In the genomic region with DNA sequence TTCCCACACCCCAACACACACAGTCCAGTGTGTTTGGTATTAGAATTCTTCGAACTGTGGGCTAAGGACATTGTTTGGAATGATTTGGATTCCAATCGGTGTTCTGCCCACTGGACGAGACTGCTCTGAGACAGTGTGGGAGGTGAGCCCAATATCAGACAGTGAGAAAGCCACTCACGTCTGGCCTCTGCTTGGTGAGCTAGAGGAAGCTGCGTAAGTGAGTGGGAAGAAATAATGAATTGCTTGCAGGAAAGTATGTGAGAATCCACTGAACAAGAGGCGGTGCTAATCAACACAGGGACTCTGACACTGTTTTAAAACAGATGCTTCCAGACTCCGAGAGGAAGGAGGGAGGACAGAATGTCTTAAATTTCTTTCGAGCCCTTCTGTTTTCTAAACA, we compare ENCODE assay signal across 14 cellular contexts.
A peak's percentile ranks its signal among the peaks of the same experiment; 100 is the strongest.
DNase-seq lines count a peak whose midpoint lies in the region; ATAC-seq and TF ChIP-seq lines count a peak whose summit lies in the region.
"Had no signal": no experiment of that assay in that cellular context is flagged by ENCODE, and none has a peak within 500 bp of the region (broad histone marks: within the 10 kb centered on the region; RNA-seq: fewer than 3 reads in every experiment).

No MANE protein-coding gene starts in this region.

- TF ChIP-seq CTCF in fibroblast of mammary gland (conservative IDR thresholded peaks at IDR 0.05; ENCODE audit: control insufficient read depth, insufficient read depth, low read depth, low read length) (no peak), colonic mucosa (IDR thresholded peaks at IDR 0.05) (no peak), lower leg skin (IDR thresholded peaks at IDR 0.05) (no peak)

- H3K9ac ChIP-seq in muscle layer of colon (ENCODE audit: low read length) (no peak overlapping the region), colonic mucosa (ENCODE audit: low read depth in 2 of 2, low read length in 2 of 2) (no peak overlapping the region)

- no peak for DNase-seq in Right ventricle myocardium inferior (ENCODE audit: missing footprints)
- DNase-seq in cardiac septum (ENCODE audit: low spot score) = no peak
- peak; percentile 70 for DNase-seq in fibroblast of mammary gland (ENCODE audit: low read depth)
- no peak for DNase-seq in colonic mucosa
- no peak for DNase-seq in lower leg skin (ENCODE audit: low spot score in 2 of 2)
- DNase-seq in SW 1271 (lab: John Stamatoyannopoulos, UW) = no peak
- DNase-seq: activated CD4-positive, alpha-beta T cell treated with anti-CD3 and anti-CD28 coated beads for 48 hours; activated naive CD4-positive, alpha-beta T cell; naive B cell; NCI-H1105 treated with DMSO at 0.1 percent for 48 hours; NCI-H526; stimulated activated naive CD4-positive, alpha-beta T cell had no signal

- ATAC-seq in Right ventricle myocardium inferior (peak; percentile 87), HG03097 (IDR thresholded peaks at IDR 0.05; ENCODE audit: low FRiP score, unreplicated experiment) (no peak)

- no peak overlapping the region for H3K4me3 ChIP-seq in fibroblast of mammary gland (ENCODE audit: control insufficient read depth, low read depth, low read length)
- H3K4me3 ChIP-seq in muscle layer of colon (ENCODE audit: low read depth in 1 of 2, low read length in 2 of 2) = peak overlapping the region in 1 of 2 donors; percentile 1
- no peak overlapping the region for H3K4me3 ChIP-seq in colonic mucosa
- H3K4me3 ChIP-seq in lower leg skin (ENCODE audit: low read depth, poor library complexity, severe bottlenecking) = no peak overlapping the region

- H3K27ac ChIP-seq in muscle layer of colon (ENCODE audit: low read depth, low read length) (peak overlapping the region; percentile 14), colonic mucosa (no peak overlapping the region)

- no peaks in the 10 kb centered on the region for H3K36me3 ChIP-seq in muscle layer of colon (ENCODE audit: insufficient read depth, low read length)
- H3K36me3 ChIP-seq in colonic mucosa = no peaks in the 10 kb centered on the region

- TF ChIP-seq POLR2A in lower leg skin (IDR thresholded peaks at IDR 0.05) = no peak

- H3K27me3 ChIP-seq in muscle layer of colon (ENCODE audit: control insufficient read depth in 1 of 2, insufficient read depth in 2 of 2, low read length in 2 of 2) = no peaks in the 10 kb centered on the region
- no peaks in the 10 kb centered on the region for H3K27me3 ChIP-seq in colonic mucosa

- H3K9me3 ChIP-seq in muscle layer of colon (ENCODE audit: low read length) (no peaks in the 10 kb centered on the region), colonic mucosa (no peaks in the 10 kb centered on the region)

- WGBS in lower leg skin, 2 donors = 57 to 63% methylated on average over 8 of the region's 8 CpGs

- H3K4me1 ChIP-seq in muscle layer of colon (ENCODE audit: insufficient read depth, low read length) = peaks cover 8% of the 10 kb centered on the region
- no peaks in the 10 kb centered on the region for H3K4me1 ChIP-seq in colonic mucosa

- intact Hi-C loops in Right ventricle myocardium inferior (cut with DNase I) = no loop called here
- intact Hi-C loops in cardiac septum (cut with DNase I) = no loop called here
- intact Hi-C loops in colonic mucosa (cut with DNase I) = no loop called here
- intact Hi-C loops in lower leg skin (cut with DNase I; ENCODE audit: low total_unique reads) = no loop called here
